In genomic region chr5:77649776-77650175, GRCh38 we compare ENCODE assay signal across 37 cellular contexts. TPM values are rescaled to one million over a fixed set of nuclear protein-coding genes. Genes with fewer than 3 reads are reported as not detected.
"Had no signal": no experiment of that assay in that cellular context is flagged by ENCODE, and none has a peak within 500 bp of the region (broad histone marks: within the 10 kb centered on the region; RNA-seq: fewer than 3 reads in every experiment).

No MANE protein-coding gene starts in this region.

- H3K9me3 ChIP-seq: adrenal gland, ascending aorta, body of pancreas, breast epithelium had no signal

- DNase-seq: activated effector memory CD4-positive, alpha-beta T cell treated with anti-CD3 and anti-CD28 coated beads, Interleukin-2, amount 50 U/mL, for 16 hours; activated effector memory CD4-positive, alpha-beta T cell treated with Interleukin-2 at 50 U/mL for 16 hours; activated gamma-delta T cell; activated gamma-delta T cell treated with Interleukin-2 at 50 U/mL for 16 hours; activated naive CD4-positive, alpha-beta T cell; activated naive CD4-positive, alpha-beta T cell treated with anti-CD3 and anti-CD28 coated beads for 36 hours; activated naive CD4-positive, alpha-beta T cell treated with anti-CD3 and anti-CD28 coated beads, Interleukin-2, amount 10 ng/mL, durations not matched to agents 7 days and 5 days; activated naive CD4-positive, alpha-beta T cell treated with anti-CD3 and anti-CD28 coated beads, Interleukin-2, amount 50 U/mL, for 16 hours; activated naive CD4-positive, alpha-beta T cell treated with Interleukin-2 at 50 U/mL for 16 hours; activated naive CD8-positive, alpha-beta T cell treated with anti-CD3 and anti-CD28 coated beads for 36 hours; activated naive CD8-positive, alpha-beta T cell treated with anti-CD3 and anti-CD28 coated beads, Interleukin-2, amount 10 ng/mL, durations not matched to agents 7 days and 5 days; activated naive CD8-positive, alpha-beta T cell treated with anti-CD3 and anti-CD28 coated beads, Interleukin-2, amount 50 U/mL, for 24 hours; activated T-cell treated with anti-CD3 and anti-CD28 coated beads, Interleukin-2, amount 50 U/mL, for 1 hour; activated T-cell treated with anti-CD3 and anti-CD28 coated beads, Interleukin-2, amount 50 U/mL, for 24 hours; activated T-cell treated with anti-CD3 and anti-CD28 coated beads, Interleukin-2, amount 50 U/mL, for 4 hours; activated T-cell treated with anti-CD3 and anti-CD28 coated beads, Interleukin-2, amount 50 U/mL, for 48 hours; activated T-cell treated with anti-CD3 and anti-CD28 coated beads, Interleukin-2, amount 50 U/mL, for 72 hours; adrenal gland; amniotic stem cell; amygdala; anterior cingulate cortex; aorta; body of pancreas; brain microvascular endothelial cell; caudate nucleus; central memory CD4-positive, alpha-beta T cell; cerebellar nuclear complex had no signal

- H3K36me3 ChIP-seq: adrenal gland, ascending aorta, brain microvascular endothelial cell, breast epithelium, cardiac muscle cell had no signal

- H3K4me3 ChIP-seq: adrenal gland, ascending aorta, body of pancreas, breast epithelium, cardiac muscle cell had no signal

- ATAC-seq: activated naive CD4-positive, alpha-beta T cell treated with anti-CD3 and anti-CD28 coated beads, Interleukin-2, amount 50 U/mL, for 72 hours; activated naive CD8-positive, alpha-beta T cell treated with anti-CD3 and anti-CD28 coated beads, Interleukin-2, amount 50 U/mL, for 24 hours; activated T-cell treated with anti-CD3 and anti-CD28 coated beads, Interleukin-2, amount 50 U/mL, for 4 hours; activated T-cell treated with anti-CD3 and anti-CD28 coated beads, Interleukin-2, amount 50 U/mL, for 72 hours; activated T-helper 17 cell treated with anti-CD3 and anti-CD28 coated beads, Interleukin-2, amount 50 U/mL, for 72 hours; body of pancreas had no signal

- H3K27ac ChIP-seq: adrenal gland, ascending aorta, body of pancreas, brain microvascular endothelial cell, breast epithelium, cardiac muscle cell had no signal

RNA-seq across cellular contexts. Expression of gene OTP, which starts 11.3 kb away (rescaled TPM):
- total RNA-seq: activated naive CD4-positive, alpha-beta T cell treated with anti-CD3 and anti-CD28 coated beads for 36 hours; activated naive CD4-positive, alpha-beta T cell treated with anti-CD3 and anti-CD28 coated beads, Interleukin-2, amount 50 U/mL, for 72 hours; activated naive CD8-positive, alpha-beta T cell treated with anti-CD3 and anti-CD28 coated beads for 36 hours; activated naive CD8-positive, alpha-beta T cell treated with anti-CD3 and anti-CD28 coated beads, Interleukin-2, amount 10 ng/mL, durations not matched to agents 7 days and 5 days; activated T-cell treated with anti-CD3 and anti-CD28 coated beads, Interleukin-2, amount 50 U/mL, for 4 hours; activated T-helper 1 cell treated with anti-CD3 and anti-CD28 coated beads, Interleukin-12 subunit alpha, Interleukin-12 subunit beta, Interleukin-2, Interleukin-4 antibody, amounts not matched to agents 30 ng/mL and 10 ng/mL and 1 ng/mL, durations not matched to agents 14 hours and 24 hours and 36 hours; activated T-helper 17 cell treated with anti-CD3 and anti-CD28 coated beads, Interleukin-2, amount 50 U/mL, for 72 hours; activated T-helper 2 cell treated with anti-CD3 and anti-CD28 coated beads, Interferon-gamma antibody, Interleukin-2, Interleukin-4, amounts not matched to agents 10 μg/mL and 5 μg/mL and 100 μg/mL, durations not matched to agents 14 hours and 24 hours and 36 hours; aorta; ascending aorta; body of pancreas; bronchial epithelial cell; cardiac muscle cell; cardiac septum; chondrocyte had no signal
